18 cellular contexts compared by ENCODE assay signal in genomic region chr1:162018418-162018817, GRCh38. TPM values are rescaled to one million over a fixed set of nuclear protein-coding genes. Genes with fewer than 3 reads are reported as not detected.
DNase-seq lines count a peak whose midpoint lies in the region; ATAC-seq and TF ChIP-seq lines count a peak whose summit lies in the region.
"Had no signal": no experiment of that assay in that cellular context is flagged by ENCODE, and none has a peak within 500 bp of the region (broad histone marks: within the 10 kb centered on the region; RNA-seq: fewer than 3 reads in every experiment).

No MANE protein-coding gene starts in this region.

- DNase-seq in NCI-H2029 treated with DMSO at 0.1 percent for 48 hours (lab: John Stamatoyannopoulos, UW): peak; percentile 19
- no peak for DNase-seq in NCI-H2029 (lab: John Stamatoyannopoulos, UW)
- DNase-seq in PC-3: no peak
- no peak for DNase-seq in left ventricle myocardium inferior
- DNase-seq in medulla oblongata (ENCODE audit: extremely low spot score): no peak
- DNase-seq in effector CD8-positive, alpha-beta T cell (lab: John Stamatoyannopoulos, UW): no peak
- DNase-seq: 8988T; AML-193; C1 segment of cervical spinal cord; CD8-positive, alpha-beta memory T cell; GDM1; GOT3; KBM-7 had no signal

- peak overlapping the region; percentile 40; the same call in 1 of the 2 replicates for H3K4me2 ChIP-seq in PC-3 (ENCODE audit: low read length)
- H3K4me2 ChIP-seq in skeletal muscle satellite cell (ENCODE audit: low read length): peak overlapping the region; percentile 11

- H3K27ac ChIP-seq in PC-3 (ENCODE audit: low read length) (peak overlapping the region; percentile 43), left ventricle myocardium inferior (replicated peaks) (peak overlapping the region; percentile 66)

- no peak overlapping the region for H2AFZ ChIP-seq in PC-3 (ENCODE audit: low read length)

- H3K36me3 ChIP-seq in PC-3 (ENCODE audit: low read depth, low read length) (no peaks in the 10 kb centered on the region), left ventricle myocardium inferior (no peaks in the 10 kb centered on the region), skeletal muscle satellite cell (ENCODE audit: insufficient read depth, low read length) (no peaks in the 10 kb centered on the region)

- H3K4me1 ChIP-seq in PC-3 (ENCODE audit: insufficient read depth, low read length) (peaks cover 29% of the 10 kb centered on the region), left ventricle myocardium inferior (peaks cover 39% of the 10 kb centered on the region), skeletal muscle satellite cell (ENCODE audit: control insufficient read depth, insufficient read depth, low read length) (peaks cover 46% of the 10 kb centered on the region)

- CTCF ChIA-PET in PC-3 (lab: Charles Lee): interaction anchor here (0.7 kb wide), 1 partner anchor 259 kb away, joined by 5 read pairs; no protein-coding TSS in a partner anchor

- H3K27me3 ChIP-seq in PC-3 (ENCODE audit: low read length) (no peaks in the 10 kb centered on the region), left ventricle myocardium inferior (ENCODE audit: low read depth) (no peaks in the 10 kb centered on the region), skeletal muscle satellite cell (ENCODE audit: control insufficient read depth, insufficient read depth, low read length) (peaks cover 9% of the 10 kb centered on the region)

- TF ChIP-seq CTCF in PC-3 (conservative IDR thresholded peaks at IDR 0.05; ENCODE audit: low read depth, low read length) (no peak), left ventricle myocardium inferior (IDR thresholded peaks at IDR 0.05; ENCODE audit: borderline replicate concordance) (no peak)

- intact Hi-C loops in PC-3 (cut with micrococcal nuclease) (no loop called here), left ventricle myocardium inferior (cut with micrococcal nuclease) (no loop called here)

- BruUV-seq in PC-3 (replicated peaks; lab: Mats Ljungman, UMichigan): no TSS peak

- no peak overlapping the region for H3K4me3 ChIP-seq in PC-3 (ENCODE audit: low read length)
- no peak overlapping the region for H3K4me3 ChIP-seq in left ventricle myocardium inferior
- no peak overlapping the region for H3K4me3 ChIP-seq in skeletal muscle satellite cell (ENCODE audit: low read length)

- H3K9me2 ChIP-seq in PC-3 (replicated peaks; ENCODE audit: low read length): no peaks in the 10 kb centered on the region

- ATAC-seq in PC-3: no peak
- no peak for ATAC-seq in HG03378 (IDR thresholded peaks at IDR 0.05; ENCODE audit: unreplicated experiment)

- H3K9ac ChIP-seq in PC-3 (ENCODE audit: low read length): no peak overlapping the region
- H3K9ac ChIP-seq in skeletal muscle satellite cell (ENCODE audit: low read depth, low read length): no peak overlapping the region

- H3K79me2 ChIP-seq in PC-3 (ENCODE audit: low read length): no peaks in the 10 kb centered on the region

- H3K9me3 ChIP-seq in PC-3 (ENCODE audit: low read length) (no peaks in the 10 kb centered on the region), left ventricle myocardium inferior (replicated peaks) (peaks cover 3% of the 10 kb centered on the region), skeletal muscle satellite cell (replicated peaks; ENCODE audit: low read length) (peaks cover under 1% of the 10 kb centered on the region)

- no peaks in the 10 kb centered on the region for H3F3A ChIP-seq in PC-3 (ENCODE audit: low read length, unreplicated experiment)

- POLR2A ChIA-PET in PC-3 (lab: Charles Lee; ENCODE audit: unreplicated experiment): no interaction called here

- H4K20me1 ChIP-seq in PC-3 (ENCODE audit: low read length): no peaks in the 10 kb centered on the region

RNA-seq across cellular contexts. Expression of gene OLFML2B, which starts 5.3 kb away (rescaled TPM):
- 0.46 and 1.4 TPM in 2 replicates for total RNA-seq in PC-3 (2014; rRNA removed)
- 3.4 TPM for total RNA-seq in left ventricle myocardium inferior
- 11.4 and 16.5 TPM in 2 replicates for total RNA-seq in skeletal muscle satellite cell (2012; rRNA removed)
- total RNA-seq: Calu3, NCI-H460, OCI-LY7 had no signal

RNA-seq across cellular contexts. Expression of gene NOS1AP, which starts 51.1 kb away (rescaled TPM):
- total RNA-seq in PC-3 (2014; rRNA removed) (1.6 and 2.6 TPM in 2 replicates), left ventricle myocardium inferior (6.2 TPM)
- total RNA-seq in skeletal muscle satellite cell (2012; rRNA removed): 1.7 TPM in 1 of 2 replicates, not detected in the other
- total RNA-seq: OCI-LY7 had no signal
